In genomic region chr7:2680792-2681490, GRCh38 we compare ENCODE assay signal across 1 cellular context.
TF ChIP-seq lines count a peak whose summit lies in the region.

No MANE protein-coding gene starts in this region.

TF ChIP-seq in HCT116, 20 proteins besides CTCF, POLR2A, EP300 and RAD21 (continued from another document):
- TF ChIP-seq REST (IDR thresholded peaks at IDR 0.05; ENCODE audit: low read depth) (no peak), TCF7L2 (IDR thresholded peaks at IDR 0.05; ENCODE audit: borderline replicate concordance, extremely low read depth, insufficient read depth, insufficient read length) (no peak), CBX3 (IDR thresholded peaks at IDR 0.05; ENCODE audit: low read depth) (no peak), JUND (IDR thresholded peaks at IDR 0.05) (no peak), SRF (IDR thresholded peaks at IDR 0.05; ENCODE audit: low read depth) (no peak), ZFX (IDR thresholded peaks at IDR 0.05) (no peak), SIN3A (IDR thresholded peaks at IDR 0.05; ENCODE audit: low read depth) (no peak), MAX (IDR thresholded peaks at IDR 0.05) (no peak), CEBPB (IDR thresholded peaks at IDR 0.05; ENCODE audit: low read depth) (no peak), POLR2AphosphoS5 (IDR thresholded peaks at IDR 0.05; ENCODE audit: low read depth, low read length) (no peak)
